In genomic region chr3:52471371-52472238, GRCh38 we compare ENCODE assay signal across 9 cellular contexts. TPM values are rescaled to one million over a fixed set of nuclear protein-coding genes. Genes with fewer than 3 reads are reported as not detected.
DNase-seq lines count a peak whose midpoint lies in the region; ATAC-seq, FAIRE-seq and TF ChIP-seq lines count a peak whose summit lies in the region.
"Had no signal": no experiment of that assay in that cellular context is flagged by ENCODE, and none has a peak within 500 bp of the region (broad histone marks: within the 10 kb centered on the region; RNA-seq: fewer than 3 reads in every experiment).

No MANE protein-coding gene starts in this region.

- no peaks in the 10 kb centered on the region for H3K9me3 ChIP-seq in small intestine (ENCODE audit: control insufficient read depth, low read depth)

- 75 to 80% (median 75%) methylated on average over 26 of the region's 26 CpGs for WGBS in small intestine, 3 donors

- no peak overlapping the region for H3K4me3 Mint-ChIP-seq in activated CD8-positive, alpha-beta T cell treated with anti-CD3 and anti-CD28 coated beads, Interleukin-2, amount 10 ng/mL, durations not matched to agents 7 days and 5 days
- no peak overlapping the region for H3K4me3 Mint-ChIP-seq in progenitor cell of endocrine pancreas (ENCODE audit: low read depth)

- no peaks in the 10 kb centered on the region for H3K4me1 ChIP-seq in small intestine (ENCODE audit: control insufficient read depth in 2 of 2, insufficient read depth in 1 of 2, low read depth in 1 of 2, low read length in 1 of 2)

- CTCF ChIA-PET in activated CD8-positive, alpha-beta T cell treated with anti-CD3 and anti-CD28 coated beads, Interleukin-2, amount 10 ng/mL, durations not matched to agents 7 days and 5 days (lab: Charles Lee), result interaction anchor here (1.0 to 1.8 kb wide), 5 partner anchors 9 to 25 kb away, joined by 3 to 6 read pairs (median 5); no protein-coding TSS in a partner anchor

- no peaks in the 10 kb centered on the region for H3K9me3 Mint-ChIP-seq in activated CD8-positive, alpha-beta T cell treated with anti-CD3 and anti-CD28 coated beads, Interleukin-2, amount 10 ng/mL, durations not matched to agents 7 days and 5 days (ENCODE audit: insufficient read depth)
- H3K9me3 Mint-ChIP-seq in progenitor cell of endocrine pancreas (ENCODE audit: low read depth), result no peaks in the 10 kb centered on the region

- no peak overlapping the region for H3K4me3 ChIP-seq in small intestine (ENCODE audit: low read depth in 1 of 2, low read length in 2 of 2)

- peaks cover 34% of the 10 kb centered on the region for H3K36me3 Mint-ChIP-seq in activated CD8-positive, alpha-beta T cell treated with anti-CD3 and anti-CD28 coated beads, Interleukin-2, amount 10 ng/mL, durations not matched to agents 7 days and 5 days (ENCODE audit: low read depth)
- peaks cover 10% of the 10 kb centered on the region for H3K36me3 Mint-ChIP-seq in progenitor cell of endocrine pancreas (ENCODE audit: insufficient read depth)

- peak; percentile 54 for ATAC-seq in activated CD8-positive, alpha-beta T cell treated with anti-CD3 and anti-CD28 coated beads, Interleukin-2, amount 10 ng/mL, durations not matched to agents 7 days and 5 days
- ATAC-seq in Right ventricle myocardium superior (ENCODE audit: poor library complexity), result peak; percentile 85

- no peak for FAIRE-seq in small intestine (lab: Jason Lieb, UNC)

- intact Hi-C loops in Right ventricle myocardium superior (cut with DNase I), result no loop called here

- no peak overlapping the region for H3K27ac Mint-ChIP-seq in activated CD8-positive, alpha-beta T cell treated with anti-CD3 and anti-CD28 coated beads, Interleukin-2, amount 10 ng/mL, durations not matched to agents 7 days and 5 days
- H3K27ac Mint-ChIP-seq in progenitor cell of endocrine pancreas, result peak overlapping the region; percentile 71

- no peaks in the 10 kb centered on the region for H3K27me3 Mint-ChIP-seq in activated CD8-positive, alpha-beta T cell treated with anti-CD3 and anti-CD28 coated beads, Interleukin-2, amount 10 ng/mL, durations not matched to agents 7 days and 5 days (ENCODE audit: low read depth)
- no peaks in the 10 kb centered on the region for H3K27me3 Mint-ChIP-seq in progenitor cell of endocrine pancreas

- peak; percentile 58 for TF ChIP-seq CTCF in progenitor cell of endocrine pancreas (IDR thresholded peaks at IDR 0.05; ENCODE audit: unreplicated experiment)

- H3K36me3 ChIP-seq in small intestine (ENCODE audit: control insufficient read depth in 2 of 2, insufficient read depth in 2 of 2, low read length in 2 of 2), result peaks cover 13 to 14% of the 10 kb centered on the region in 2 donors

- POLR2A ChIA-PET in activated CD8-positive, alpha-beta T cell treated with anti-CD3 and anti-CD28 coated beads, Interleukin-2, amount 10 ng/mL, durations not matched to agents 7 days and 5 days (lab: Charles Lee), result interaction anchor here (0.6 kb wide), 1 partner anchor 38 kb away, joined by 3 read pairs; no protein-coding TSS in a partner anchor

- no peaks in the 10 kb centered on the region for H3K4me1 Mint-ChIP-seq in activated CD8-positive, alpha-beta T cell treated with anti-CD3 and anti-CD28 coated beads, Interleukin-2, amount 10 ng/mL, durations not matched to agents 7 days and 5 days (ENCODE audit: low read depth)
- H3K4me1 Mint-ChIP-seq in progenitor cell of endocrine pancreas (ENCODE audit: low read depth), result peaks cover 1% of the 10 kb centered on the region

- H3K27ac ChIP-seq in small intestine (ENCODE audit: low read depth in 1 of 2, low read length in 1 of 2), result no peak overlapping the region
- H3K27ac ChIP-seq: epithelial cell of prostate had no signal

- H3K27me3 ChIP-seq in small intestine (ENCODE audit: control insufficient read depth in 2 of 2, insufficient read depth in 2 of 2, low read length in 2 of 2), result no peaks in the 10 kb centered on the region

- DNase-seq in C1 segment of cervical spinal cord (lab: John Stamatoyannopoulos, UW) (peak in 11 of 14 donors; percentile 9 to 82 (median 34)), HT1080 (ENCODE audit: low read depth) (peak; percentile 57), Right ventricle myocardium superior (peak; percentile 88), progenitor cell of endocrine pancreas (ENCODE audit: low spot score, unreplicated experiment) (no peak), T-helper 1 cell (no peak), occipital lobe (lab: John Stamatoyannopoulos, UW) (no peak), small intestine (no peak)
- DNase-seq in activated CD8-positive, alpha-beta T cell treated with anti-CD3 and anti-CD28 coated beads, Interleukin-2, amount 10 ng/mL, durations not matched to agents 7 days and 5 days, result peak; percentile 47

RNA-seq across cellular contexts. Expression of gene NISCH, which starts 16.2 kb away (rescaled TPM):
- total RNA-seq in HT1080 (2014; rRNA removed; shearing (Covaris generic)), result 19.1 and 21.0 TPM in 2 replicates
- 12.4 and 13.3 TPM in 2 replicates for polyA plus RNA-seq in HT1080 (2015; cell fraction: cytosol; rRNA removed)
- 115 and 131 TPM in 2 replicates for polyA plus RNA-seq in HT1080 (2015; cell fraction: nucleus; rRNA removed)
- 10 to 100 TPM; 77.2 to 82.6 TPM for total RNA-seq in activated CD8-positive, alpha-beta T cell treated with anti-CD3 and anti-CD28 coated beads, Interleukin-2, amount 10 ng/mL, durations not matched to agents 7 days and 5 days
- total RNA-seq in Right ventricle myocardium superior (46.0 TPM), progenitor cell of endocrine pancreas (199 and 214 TPM in 2 replicates), occipital lobe (71.4 TPM)
- polyA plus RNA-seq in small intestine, result 10 to 100 TPM; 25.9 to 29.1 (median 26.6) TPM

RNA-seq across cellular contexts. Expression of gene TNNC1, which starts 17.8 kb away (rescaled TPM):
- 0.13 TPM in 1 of 2 replicates, not detected in the other for total RNA-seq in HT1080 (2014; rRNA removed; shearing (Covaris generic))
- polyA plus RNA-seq in HT1080 (2015; cell fraction: cytosol; rRNA removed), result 0.21 TPM in 1 of 2 replicates, not detected in the other
- polyA plus RNA-seq in HT1080 (2015; cell fraction: nucleus; rRNA removed), result 0.24 TPM in 1 of 2 replicates, not detected in the other
- total RNA-seq in activated CD8-positive, alpha-beta T cell treated with anti-CD3 and anti-CD28 coated beads, Interleukin-2, amount 10 ng/mL, durations not matched to agents 7 days and 5 days, result 1 to 10 TPM in 1 of 2 experiments, under 1 TPM in 1; 0.84 to 2.1 TPM
- 7,948 TPM for total RNA-seq in Right ventricle myocardium superior
- total RNA-seq in progenitor cell of endocrine pancreas, result 3.3 and 3.6 TPM in 2 replicates
- total RNA-seq in occipital lobe, result not detected
- 100 to 1,000 TPM in 1 of 3 donors, 1 to 10 TPM in 1, under 1 TPM in 1; 0.79 to 110 (median 9.6) TPM for polyA plus RNA-seq in small intestine

RNA-seq across cellular contexts. Expression of gene STAB1, which starts 23.5 kb away (rescaled TPM):
- total RNA-seq in HT1080 (2014; rRNA removed; shearing (Covaris generic)), result not detected in 2 replicates
- not detected in 2 replicates for polyA plus RNA-seq in HT1080 (2015; cell fraction: cytosol; rRNA removed)
- 0.29 and 0.32 TPM in 2 replicates for polyA plus RNA-seq in HT1080 (2015; cell fraction: nucleus; rRNA removed)
- under 1 TPM in 1 of 2 experiments, not detected in 1; 0.05 TPM for total RNA-seq in activated CD8-positive, alpha-beta T cell treated with anti-CD3 and anti-CD28 coated beads, Interleukin-2, amount 10 ng/mL, durations not matched to agents 7 days and 5 days
- total RNA-seq in Right ventricle myocardium superior (74.7 TPM), progenitor cell of endocrine pancreas (0.27 and 0.46 TPM in 2 replicates), occipital lobe (14.8 TPM)
- 10 to 100 TPM in 1 of 3 donors, 1 to 10 TPM in 2; 2.0 to 72.1 (median 9.5) TPM for polyA plus RNA-seq in small intestine

RNA-seq across cellular contexts. Expression of gene SEMA3G, which starts 26.7 kb away (rescaled TPM):
- total RNA-seq in HT1080 (2014; rRNA removed; shearing (Covaris generic)), result 0.43 and 0.53 TPM in 2 replicates
- 0.87 and 1.5 TPM in 2 replicates for polyA plus RNA-seq in HT1080 (2015; cell fraction: cytosol; rRNA removed)
- polyA plus RNA-seq in HT1080 (2015; cell fraction: nucleus; rRNA removed), result 1.7 and 3.9 TPM in 2 replicates
- under 1 TPM; 0.13 to 0.21 TPM for total RNA-seq in activated CD8-positive, alpha-beta T cell treated with anti-CD3 and anti-CD28 coated beads, Interleukin-2, amount 10 ng/mL, durations not matched to agents 7 days and 5 days
- total RNA-seq in Right ventricle myocardium superior (10.4 TPM), progenitor cell of endocrine pancreas (0.79 and 1.1 TPM in 2 replicates), occipital lobe (3.0 TPM)
- 10 to 100 TPM in 1 of 3 donors, 1 to 10 TPM in 1, under 1 TPM in 1; 0.67 to 30.4 (median 2.2) TPM for polyA plus RNA-seq in small intestine

Comparison
In these comparisons a context has a peak if more than half of its experiments do, and no peak if none do; other contexts are left out.
1. DNase-seq: peak in C1 segment of cervical spinal cord (11 of 14), HT1080 (single experiment), activated CD8-positive, alpha-beta T cell treated with anti-CD3 and anti-CD28 coated beads, Interleukin-2, amount 10 ng/mL, durations not matched to agents 7 days and 5 days (single experiment) and Right ventricle myocardium superior (single experiment); none in progenitor cell of endocrine pancreas (single experiment), T-helper 1 cell (0 of 5), occipital lobe (single experiment) and small intestine (single experiment).
2. RNA of gene TNNC1, which starts 17.8 kb away (total RNA-seq): 7,948 TPM in Right ventricle myocardium superior (single experiment); 3.3 to 3.6 TPM in progenitor cell of endocrine pancreas, 0.84 to 2.1 TPM in activated CD8-positive, alpha-beta T cell treated with anti-CD3 and anti-CD28 coated beads, Interleukin-2, amount 10 ng/mL, durations not matched to agents 7 days and 5 days, 0.13 TPM in HT1080 and not detected in occipital lobe (single experiment); every median in the first group is over 1,000 times any median in the second.
3. RNA of gene STAB1, which starts 23.5 kb away (total RNA-seq): 74.7 TPM in Right ventricle myocardium superior (single experiment) and 14.8 TPM in occipital lobe (single experiment); 0.27 to 0.46 TPM in progenitor cell of endocrine pancreas, 0.05 TPM in activated CD8-positive, alpha-beta T cell treated with anti-CD3 and anti-CD28 coated beads, Interleukin-2, amount 10 ng/mL, durations not matched to agents 7 days and 5 days and not detected in HT1080; every median in the first group is over 10 times any median in the second.